In genomic region chr14:60773558-60773957, GRCh38 we compare ENCODE assay signal across 28 cellular contexts. TPM values are rescaled to one million over a fixed set of nuclear protein-coding genes. Genes with fewer than 3 reads are reported as not detected.
DNase-seq lines count a peak whose midpoint lies in the region; ATAC-seq and TF ChIP-seq lines count a peak whose summit lies in the region.
"Had no signal": no experiment of that assay in that cellular context is flagged by ENCODE, and none has a peak within 500 bp of the region (broad histone marks: within the 10 kb centered on the region; RNA-seq: fewer than 3 reads in every experiment).

No MANE protein-coding gene starts in this region.

- 0 out of 2 replicates have a peak, but pooled peaks cover 8% of the 10 kb centered on the region for H3K9me3 ChIP-seq in PC-9 (ENCODE audit: insufficient read depth, low read depth)
- H3K9me3 ChIP-seq in BE2C = no peaks in the 10 kb centered on the region
- H3K9me3 ChIP-seq: esophagus squamous epithelium, neutrophil, stomach, tibial artery had no signal

- H3K36me3 Mint-ChIP-seq in natural killer cell treated with Interleukin-12 subunit alpha and Interleukin-12 subunit beta and Interleukin-15 and Interleukin-18, amount 100 ng/mL, for 72 hours = no peaks in the 10 kb centered on the region
- H3K36me3 Mint-ChIP-seq: activated naive CD8-positive, alpha-beta T cell had no signal

- no peak overlapping the region; the same call in 1 of the 2 replicates for H3K4me2 ChIP-seq in PC-9
- H3K4me2 ChIP-seq: GM23338 had no signal

- peaks cover 11 to 14% of the 10 kb centered on the region in 2 donors for H3K4me1 Mint-ChIP-seq in natural killer cell treated with Interleukin-12 subunit alpha and Interleukin-12 subunit beta and Interleukin-15 and Interleukin-18, amount 100 ng/mL, for 72 hours (ENCODE audit: low read depth in 2 of 2)
- H3K4me1 Mint-ChIP-seq: endodermal cell, GM23338 had no signal

- no peak overlapping the region for H3K4me3 ChIP-seq in PC-9
- H3K4me3 ChIP-seq in BE2C (ENCODE audit: low read depth, low read length) = no peak overlapping the region
- H3K4me3 ChIP-seq: cardiac muscle cell, esophagus squamous epithelium, GM23338, stomach, tibial artery had no signal

- peaks cover 20% of the 10 kb centered on the region for H3F3A ChIP-seq in PC-9 (ENCODE audit: insufficient read depth, low read depth)

- H3K27me3 ChIP-seq in PC-9 (ENCODE audit: insufficient read depth, low read depth) (no peaks in the 10 kb centered on the region), BE2C (no peaks in the 10 kb centered on the region)
- H3K27me3 ChIP-seq: cardiac muscle cell, esophagus squamous epithelium, neutrophil, stomach, tibial artery had no signal

- DNase-seq in PC-9 = no peak
- no peak for DNase-seq in natural killer cell treated with Interleukin-12 subunit alpha and Interleukin-12 subunit beta and Interleukin-15 and Interleukin-18, amount 100 ng/mL, for 72 hours (ENCODE audit: low spot score)
- no peak for DNase-seq in BE2C
- DNase-seq in NCI-H2107 treated with DMSO at 0.1 percent for 48 hours (lab: John Stamatoyannopoulos, UW; ENCODE audit: unreplicated experiment) = no peak
- DNase-seq: activated CD4-positive, alpha-beta T cell treated with anti-CD3 and anti-CD28 coated beads, Interleukin-2, amount 50 U/mL, for 1 hour; aorta; C1 segment of cervical spinal cord; cortex of kidney; DND-41; endodermal cell; esophagus squamous epithelium; KG1; mesenchymal stem cell; NCI-H1694 treated with DMSO at 0.1 percent for 48 hours; NCI-H226; NCI-H774; stomach; tibial artery; WERI-Rb-1 had no signal

- H2AFZ ChIP-seq in PC-9 = no peak overlapping the region
- H2AFZ ChIP-seq: GM23338 had no signal

- CTCF ChIA-PET in PC-9 (lab: Charles Lee) = no interaction called here

- H3K27ac ChIP-seq in PC-9 = peak overlapping the region; percentile 1; the same call in 1 of the 2 replicates
- H3K27ac ChIP-seq: cardiac muscle cell, esophagus squamous epithelium, neutrophil, stomach, tibial artery, WERI-Rb-1 had no signal

- peaks cover 30% of the 10 kb centered on the region for H3K4me1 ChIP-seq in PC-9 (replicated peaks; ENCODE audit: insufficient read depth)
- H3K4me1 ChIP-seq in BE2C = no peaks in the 10 kb centered on the region

- peak; percentile 63 for ATAC-seq in GM18867 (IDR thresholded peaks at IDR 0.05; ENCODE audit: unreplicated experiment)
- ATAC-seq in GM21529 (IDR thresholded peaks at IDR 0.05; ENCODE audit: unreplicated experiment) = peak; percentile 66
- peak; percentile 62 for ATAC-seq in HG03196 (IDR thresholded peaks at IDR 0.05; ENCODE audit: unreplicated experiment)
- ATAC-seq in natural killer cell treated with Interleukin-12 subunit alpha and Interleukin-12 subunit beta and Interleukin-15 and Interleukin-18, amount 100 ng/mL, for 72 hours = no peak
- ATAC-seq in GM18873 (IDR thresholded peaks at IDR 0.05; ENCODE audit: low FRiP score, unreplicated experiment) = no peak
- ATAC-seq: GM23338 had no signal

- no peaks in the 10 kb centered on the region for H3K9me3 Mint-ChIP-seq in natural killer cell treated with Interleukin-12 subunit alpha and Interleukin-12 subunit beta and Interleukin-15 and Interleukin-18, amount 100 ng/mL, for 72 hours
- H3K9me3 Mint-ChIP-seq: endodermal cell; GM23338; T-helper 2 cell treated with Interferon-gamma antibody and Interleukin-4, amounts not matched to agents 5 μg/mL and 100 μg/mL, for 36 hours had no signal

- H3K27me3 Mint-ChIP-seq in natural killer cell treated with Interleukin-12 subunit alpha and Interleukin-12 subunit beta and Interleukin-15 and Interleukin-18, amount 100 ng/mL, for 72 hours = no peaks in the 10 kb centered on the region
- H3K27me3 Mint-ChIP-seq: activated naive CD8-positive, alpha-beta T cell had no signal

- no peaks in the 10 kb centered on the region for H3K9me2 ChIP-seq in PC-9 (ENCODE audit: insufficient read depth)

- POLR2A ChIA-PET in PC-9 (lab: Charles Lee; ENCODE audit: unreplicated experiment) = no interaction called here

- TF ChIP-seq CTCF in PC-9 (conservative IDR thresholded peaks at IDR 0.05) = no peak
- TF ChIP-seq CTCF in BE2C (IDR thresholded peaks at IDR 0.05; ENCODE audit: low read depth, low read length) = no peak

- H3K27ac Mint-ChIP-seq in natural killer cell treated with Interleukin-12 subunit alpha and Interleukin-12 subunit beta and Interleukin-15 and Interleukin-18, amount 100 ng/mL, for 72 hours = no peak overlapping the region
- H3K27ac Mint-ChIP-seq: activated naive CD8-positive, alpha-beta T cell; endodermal cell; GM23338; T-helper 2 cell treated with Interferon-gamma antibody and Interleukin-4, amounts not matched to agents 5 μg/mL and 100 μg/mL, for 36 hours had no signal

- no peak overlapping the region for H3K4me3 Mint-ChIP-seq in natural killer cell treated with Interleukin-12 subunit alpha and Interleukin-12 subunit beta and Interleukin-15 and Interleukin-18, amount 100 ng/mL, for 72 hours
- H3K4me3 Mint-ChIP-seq: activated naive CD8-positive, alpha-beta T cell; endodermal cell; GM23338; T-helper 2 cell treated with Interferon-gamma antibody and Interleukin-4, amounts not matched to agents 5 μg/mL and 100 μg/mL, for 36 hours had no signal

- peaks cover 83% of the 10 kb centered on the region for H3K79me2 ChIP-seq in PC-9 (ENCODE audit: low read depth)

- H3K36me3 ChIP-seq in PC-9 (ENCODE audit: low read depth) (0 out of 2 replicates have a peak, but pooled peaks cover 11% of the 10 kb centered on the region), BE2C (no peaks in the 10 kb centered on the region)
- H3K36me3 ChIP-seq: cardiac muscle cell, esophagus squamous epithelium, neutrophil, stomach, tibial artery, WERI-Rb-1 had no signal

- intact Hi-C loops in PC-9 (cut with micrococcal nuclease; ENCODE audit: unreplicated experiment) = no loop called here

- H4K20me1 ChIP-seq in PC-9 (ENCODE audit: insufficient read depth) = no peaks in the 10 kb centered on the region

- BruUV-seq in PC-9 (replicated peaks; lab: Mats Ljungman, UMichigan) = no TSS peak

RNA-seq across cellular contexts. Expression of gene MNAT1, which starts 39.0 kb away (rescaled TPM):
- 79.7 and 93.3 TPM in 2 replicates for total RNA-seq in PC-9 (2021)
- total RNA-seq in natural killer cell treated with Interleukin-12 subunit alpha and Interleukin-12 subunit beta and Interleukin-15 and Interleukin-18, amount 100 ng/mL, for 72 hours = 10 to 100 TPM; 48.2 to 52.4 TPM
- polyA plus RNA-seq in BE2C (2012; ENCODE audit: insufficient read depth, insufficient read length, low read depth) = 46.3 TPM

RNA-seq across cellular contexts. Expression of gene SIX4, which starts 49.4 kb away (rescaled TPM):
- 31.0 and 35.7 TPM in 2 replicates for total RNA-seq in PC-9 (2021)
- under 1 TPM in 1 of 2 donors, not detected in 1; 0.10 TPM for total RNA-seq in natural killer cell treated with Interleukin-12 subunit alpha and Interleukin-12 subunit beta and Interleukin-15 and Interleukin-18, amount 100 ng/mL, for 72 hours
- 0.14 TPM for polyA plus RNA-seq in BE2C (2012; ENCODE audit: insufficient read depth, insufficient read length, low read depth)

Comparison
In these comparisons a context has a peak if more than half of its experiments do, and no peak if none do; other contexts are left out.
1. ATAC-seq: peak in GM18867 (single experiment), GM21529 (single experiment) and HG03196 (single experiment); none in natural killer cell treated with Interleukin-12 subunit alpha and Interleukin-12 subunit beta and Interleukin-15 and Interleukin-18, amount 100 ng/mL, for 72 hours (0 of 2) and GM18873 (single experiment).
2. RNA of gene SIX4, which starts 49.4 kb away (total RNA-seq): 31.0 to 35.7 TPM in PC-9; 0.10 TPM in natural killer cell treated with Interleukin-12 subunit alpha and Interleukin-12 subunit beta and Interleukin-15 and Interleukin-18, amount 100 ng/mL, for 72 hours; every median in the first group is over 10 times any median in the second.